ENCODE assay signal across 9 cellular contexts in genomic region chr5:7876867-7877266, GRCh38. TPM values are rescaled to one million over a fixed set of nuclear protein-coding genes. Genes with fewer than 3 reads are reported as not detected.
A peak's percentile ranks its signal among the peaks of the same experiment; 100 is the strongest.
DNase-seq lines count a peak whose midpoint lies in the region; ATAC-seq, FAIRE-seq and TF ChIP-seq lines count a peak whose summit lies in the region.
"Had no signal": no experiment of that assay in that cellular context is flagged by ENCODE, and none has a peak within 500 bp of the region (broad histone marks: within the 10 kb centered on the region; RNA-seq: fewer than 3 reads in every experiment).

No MANE protein-coding gene starts in this region.

- in situ Hi-C loops in ACHN (cut with HindIII; ENCODE audit: low pct_ligation_motif_present, low pct_unique_long_range_greater_than_20kb, low sequenced_read_pairs), result no loop called here

- no peaks in the 10 kb centered on the region for H3K9me3 Mint-ChIP-seq in type B pancreatic cell

- DNase-seq in ACHN (peak; percentile 70), astrocyte of the hippocampus (ENCODE audit: low read depth, low spot score) (peak; percentile 74), D721Med (ENCODE audit: insufficient read length, low spot score) (no peak), type B pancreatic cell (ENCODE audit: extremely low spot score, unreplicated experiment) (no peak), HUDEP-2 (lab: John Stamatoyannopoulos, UW; ENCODE audit: unreplicated experiment in 76 of 76) (no peak), HK-2 (ENCODE audit: unreplicated experiment) (no peak)
- DNase-seq: Kasumi-1 had no signal

- no peaks in the 10 kb centered on the region for H3K27me3 Mint-ChIP-seq in type B pancreatic cell

- H3K4me3 Mint-ChIP-seq in type B pancreatic cell, result no peak overlapping the region

- FAIRE-seq in D721Med (lab: Jason Lieb, UNC), result no peak

- peaks cover 44% of the 10 kb centered on the region for H3K36me3 Mint-ChIP-seq in type B pancreatic cell

- peak; percentile 50 for ATAC-seq in GM19035 (IDR thresholded peaks at IDR 0.05; ENCODE audit: unreplicated experiment)
- peak; percentile 52 for ATAC-seq in HG03342 (IDR thresholded peaks at IDR 0.05; ENCODE audit: unreplicated experiment)

- no peak for TF ChIP-seq CTCF in D721Med (IDR thresholded peaks at IDR 0.05; ENCODE audit: insufficient read depth, missing control alignments)
- TF ChIP-seq CTCF in type B pancreatic cell (conservative IDR thresholded peaks at IDR 0.05), result no peak

- H3K4me1 Mint-ChIP-seq in type B pancreatic cell (ENCODE audit: unreplicated experiment), result peaks cover 17% of the 10 kb centered on the region

- no peak overlapping the region for H3K27ac Mint-ChIP-seq in type B pancreatic cell

RNA-seq across cellular contexts. Expression of gene MTRR, which starts 7.9 kb away (rescaled TPM):
- 33.7 and 49.3 TPM in 2 replicates for total RNA-seq in type B pancreatic cell (ENCODE audit: low replicate concordance)

RNA-seq across cellular contexts. Expression of gene FASTKD3, which starts 8.0 kb away (rescaled TPM):
- 7.3 and 10.7 TPM in 2 replicates for total RNA-seq in type B pancreatic cell (ENCODE audit: low replicate concordance)

RNA-seq across cellular contexts. Expression of gene CFAP90, which starts 25.9 kb away (rescaled TPM):
- total RNA-seq in type B pancreatic cell (ENCODE audit: low replicate concordance), result 1.3 and 5.3 TPM in 2 replicates

Comparison
In these comparisons a context has a peak if more than half of its experiments do, and no peak if none do; other contexts are left out.
1. DNase-seq: peak in ACHN (single experiment) and astrocyte of the hippocampus (single experiment); none in D721Med (single experiment), type B pancreatic cell (single experiment), HUDEP-2 (0 of 76) and HK-2 (single experiment).